Comparison of ENCODE assay signal across 2 cellular contexts in genomic region chr5:22473865-22474264, GRCh38.
TF ChIP-seq lines count a peak whose summit lies in the region.

No MANE protein-coding gene starts in this region.

TF ChIP-seq in HepG2, 621 proteins besides CTCF, POLR2A, EP300 and RAD21 (continued from another document):
- TF ChIP-seq ZHX2 (IDR thresholded peaks at IDR 0.05; ENCODE audit: low read depth) = no peak
- no peak for TF ChIP-seq ZHX2 (CRISPR knock-in tag; IDR thresholded peaks at IDR 0.05; ENCODE audit: borderline replicate concordance)

TF ChIP-seq in K562, 482 proteins besides CTCF, POLR2A, EP300 and RAD21 (continued from another document):
- no peak for TF ChIP-seq ZFP91 (CRISPR knock-in tag; IDR thresholded peaks at IDR 0.05)
- no peak for TF ChIP-seq CEBPG (CRISPR knock-in tag; IDR thresholded peaks at IDR 0.05)
- TF ChIP-seq CEBPG (tag; conservative IDR thresholded peaks at IDR 0.05 in 1 of 2, IDR thresholded peaks at IDR 0.05 in 1 of 2) = peak in 1 of 2 experiments; percentile 66; a peak in 2 of 4 replicates
- no peak for TF ChIP-seq RNF2 (IDR thresholded peaks at IDR 0.05)
- no peak for TF ChIP-seq LARP7 (IDR thresholded peaks at IDR 0.05)
- TF ChIP-seq TAF15 (IDR thresholded peaks at IDR 0.05; ENCODE audit: low read depth, low read length) = no peak
- no peak for TF ChIP-seq ARID4B (CRISPR knock-in tag; IDR thresholded peaks at IDR 0.05)
- no peak for TF ChIP-seq PRDM10 (IDR thresholded peaks at IDR 0.05; ENCODE audit: partially characterized antibody)
- TF ChIP-seq ETV6 (IDR thresholded peaks at IDR 0.05; ENCODE audit: borderline replicate concordance in 1 of 2, low read depth in 2 of 2, low read length in 1 of 2) = no peak
- TF ChIP-seq ETV6 (CRISPR knock-in tag; IDR thresholded peaks at IDR 0.05; ENCODE audit: borderline replicate concordance) = no peak
- TF ChIP-seq PCBP2 (IDR thresholded peaks at IDR 0.05; ENCODE audit: low read depth, low read length, poor library complexity, severe bottlenecking) = no peak
- TF ChIP-seq EZH2 (IDR thresholded peaks at IDR 0.05; ENCODE audit: borderline replicate concordance, low read depth, low read length) = no peak
- no peak for TF ChIP-seq ZNF717 (CRISPR knock-in tag; IDR thresholded peaks at IDR 0.05)
- TF ChIP-seq MECOM (CRISPR knock-in tag; IDR thresholded peaks at IDR 0.05) = no peak
- no peak for TF ChIP-seq THRA (IDR thresholded peaks at IDR 0.05)
- no peak for TF ChIP-seq ELF1 (tag; IDR thresholded peaks at IDR 0.05)
- TF ChIP-seq FOXK2 (conservative IDR thresholded peaks at IDR 0.05 in 1 of 2, IDR thresholded peaks at IDR 0.05 in 1 of 2; ENCODE audit: low read depth in 2 of 2) = no peak
- no peak for TF ChIP-seq EP400 (IDR thresholded peaks at IDR 0.05)
- TF ChIP-seq ATF3 (IDR thresholded peaks at IDR 0.05) = 0 out of 2 replicates have a peak, but pooled peaks have one; percentile 15
- no peak for TF ChIP-seq ATF3 (CRISPR knock-in tag; conservative IDR thresholded peaks at IDR 0.05)
- no peak for TF ChIP-seq SMARCB1 (IDR thresholded peaks at IDR 0.05; ENCODE audit: insufficient read length, low read depth)
- TF ChIP-seq CREB1 (IDR thresholded peaks at IDR 0.05) = no peak
- TF ChIP-seq CREB1 (CRISPR knock-in tag; IDR thresholded peaks at IDR 0.05) = no peak
- TF ChIP-seq HBP1 (CRISPR knock-in tag; IDR thresholded peaks at IDR 0.05) = no peak
